Comparison of ENCODE assay signal across 26 cellular contexts in genomic region chr3:56900801-56901200, GRCh38.
DNase-seq lines count a peak whose midpoint lies in the region; ATAC-seq and TF ChIP-seq lines count a peak whose summit lies in the region.
"Had no signal": no experiment of that assay in that cellular context is flagged by ENCODE, and none has a peak within 500 bp of the region (broad histone marks: within the 10 kb centered on the region; RNA-seq: fewer than 3 reads in every experiment).

No MANE protein-coding gene starts in this region.

- no peak for TF ChIP-seq CTCF in left ventricle myocardium inferior (IDR thresholded peaks at IDR 0.05; ENCODE audit: borderline replicate concordance)

- H3K27me3 Mint-ChIP-seq in activated naive CD4-positive, alpha-beta T cell treated with anti-CD3 and anti-CD28 coated beads for 36 hours (ENCODE audit: low read depth): no peaks in the 10 kb centered on the region
- H3K27me3 Mint-ChIP-seq in T-helper 17 cell: no peaks in the 10 kb centered on the region
- H3K27me3 Mint-ChIP-seq in activated T-helper 17 cell treated with anti-CD3 and anti-CD28 coated beads, Interleukin-2, amount 50 U/mL, for 72 hours: no peaks in the 10 kb centered on the region
- no peaks in the 10 kb centered on the region for H3K27me3 Mint-ChIP-seq in activated T-helper 2 cell treated with anti-CD3 and anti-CD28 coated beads, Interferon-gamma antibody, Interleukin-2, Interleukin-4, amounts not matched to agents 10 μg/mL and 5 μg/mL and 100 μg/mL, durations not matched to agents 14 hours and 24 hours and 36 hours (ENCODE audit: low read depth)
- H3K27me3 Mint-ChIP-seq: CD4-positive, alpha-beta memory T cell; CD4-positive, CD25-positive, alpha-beta regulatory T cell had no signal

- H3K4me3 Mint-ChIP-seq in activated naive CD4-positive, alpha-beta T cell treated with anti-CD3 and anti-CD28 coated beads for 36 hours: no peak overlapping the region
- no peak overlapping the region for H3K4me3 Mint-ChIP-seq in T-helper 17 cell
- no peak overlapping the region for H3K4me3 Mint-ChIP-seq in activated T-helper 17 cell treated with anti-CD3 and anti-CD28 coated beads, Interleukin-2, amount 50 U/mL, for 72 hours
- H3K4me3 Mint-ChIP-seq in activated T-helper 2 cell treated with anti-CD3 and anti-CD28 coated beads, Interferon-gamma antibody, Interleukin-2, Interleukin-4, amounts not matched to agents 10 μg/mL and 5 μg/mL and 100 μg/mL, durations not matched to agents 14 hours and 24 hours and 36 hours (ENCODE audit: low read depth): no peak overlapping the region
- H3K4me3 Mint-ChIP-seq: CD14-positive monocyte; CD4-positive, CD25-positive, alpha-beta regulatory T cell had no signal

- H3K4me3 ChIP-seq in left ventricle myocardium inferior: no peak overlapping the region
- H3K4me3 ChIP-seq in right cardiac atrium (ENCODE audit: low read length): no peak overlapping the region
- H3K4me3 ChIP-seq: BLaER1, GM12878 had no signal

- peaks cover 64% of the 10 kb centered on the region for H3K4me1 Mint-ChIP-seq in activated naive CD4-positive, alpha-beta T cell treated with anti-CD3 and anti-CD28 coated beads for 36 hours (ENCODE audit: low read depth)
- peaks cover 51% of the 10 kb centered on the region for H3K4me1 Mint-ChIP-seq in T-helper 17 cell
- H3K4me1 Mint-ChIP-seq in activated T-helper 17 cell treated with anti-CD3 and anti-CD28 coated beads, Interleukin-2, amount 50 U/mL, for 72 hours: peaks cover 23% of the 10 kb centered on the region
- H3K4me1 Mint-ChIP-seq in activated T-helper 2 cell treated with anti-CD3 and anti-CD28 coated beads, Interferon-gamma antibody, Interleukin-2, Interleukin-4, amounts not matched to agents 10 μg/mL and 5 μg/mL and 100 μg/mL, durations not matched to agents 14 hours and 24 hours and 36 hours (ENCODE audit: low read depth): peaks cover 48% of the 10 kb centered on the region

- no peak for DNase-seq in activated naive CD4-positive, alpha-beta T cell treated with anti-CD3 and anti-CD28 coated beads, Interleukin-2, amount 50 U/mL, for 72 hours (ENCODE audit: low spot score in 2 of 2)
- no peak for DNase-seq in activated naive CD4-positive, alpha-beta T cell treated with anti-CD3 and anti-CD28 coated beads for 36 hours
- no peak for DNase-seq in left ventricle myocardium inferior
- no peak for DNase-seq in right cardiac atrium
- no peak for DNase-seq in T-helper 17 cell
- no peak for DNase-seq in activated T-helper 2 cell treated with anti-CD3 and anti-CD28 coated beads, Interferon-gamma antibody, Interleukin-2, Interleukin-4, amounts not matched to agents 10 μg/mL and 5 μg/mL and 100 μg/mL, durations not matched to agents 14 hours and 24 hours and 36 hours (ENCODE audit: low spot score)
- DNase-seq in T-helper 9 cell: no peak
- DNase-seq: 8988T; ACHN; BE2C; C1 segment of cervical spinal cord; CD4-positive, alpha-beta memory T cell; CD4-positive, CD25-positive, alpha-beta regulatory T cell; CD8-positive, alpha-beta memory T cell; COR-L47; DMS 273 treated with DMSO at 0.1 percent for 48 hours; DMS153; DMS53; DMS79; DND-41; EL; GDM1 had no signal

- CTCF ChIA-PET in activated naive CD4-positive, alpha-beta T cell treated with anti-CD3 and anti-CD28 coated beads for 36 hours (lab: Charles Lee): interaction anchor here (0.6 kb wide), 1 partner anchor 275 kb away, joined by 3 read pairs; no protein-coding TSS in a partner anchor

- peaks cover 4 to 5% of the 10 kb centered on the region in 2 donors for H3K36me3 Mint-ChIP-seq in activated naive CD4-positive, alpha-beta T cell treated with anti-CD3 and anti-CD28 coated beads, Interleukin-2, amount 50 U/mL, for 72 hours
- no peaks in the 10 kb centered on the region for H3K36me3 Mint-ChIP-seq in activated naive CD4-positive, alpha-beta T cell treated with anti-CD3 and anti-CD28 coated beads for 36 hours (ENCODE audit: low read depth)
- H3K36me3 Mint-ChIP-seq in T-helper 17 cell (ENCODE audit: low read depth): peaks cover 2% of the 10 kb centered on the region
- H3K36me3 Mint-ChIP-seq in activated T-helper 17 cell treated with anti-CD3 and anti-CD28 coated beads, Interleukin-2, amount 50 U/mL, for 72 hours (ENCODE audit: low read depth): no peaks in the 10 kb centered on the region
- peaks cover 37% of the 10 kb centered on the region for H3K36me3 Mint-ChIP-seq in activated T-helper 2 cell treated with anti-CD3 and anti-CD28 coated beads, Interferon-gamma antibody, Interleukin-2, Interleukin-4, amounts not matched to agents 10 μg/mL and 5 μg/mL and 100 μg/mL, durations not matched to agents 14 hours and 24 hours and 36 hours (ENCODE audit: low read depth)
- H3K36me3 Mint-ChIP-seq: CD14-positive monocyte had no signal

- H3K36me3 ChIP-seq in left ventricle myocardium inferior: no peaks in the 10 kb centered on the region
- H3K36me3 ChIP-seq: BE2C, BLaER1 had no signal

- no peaks in the 10 kb centered on the region for H3K9me3 Mint-ChIP-seq in activated naive CD4-positive, alpha-beta T cell treated with anti-CD3 and anti-CD28 coated beads, Interleukin-2, amount 50 U/mL, for 72 hours
- no peaks in the 10 kb centered on the region for H3K9me3 Mint-ChIP-seq in activated naive CD4-positive, alpha-beta T cell treated with anti-CD3 and anti-CD28 coated beads for 36 hours
- H3K9me3 Mint-ChIP-seq in activated T-helper 17 cell treated with anti-CD3 and anti-CD28 coated beads, Interleukin-2, amount 50 U/mL, for 72 hours: no peaks in the 10 kb centered on the region
- H3K9me3 Mint-ChIP-seq in activated T-helper 2 cell treated with anti-CD3 and anti-CD28 coated beads, Interferon-gamma antibody, Interleukin-2, Interleukin-4, amounts not matched to agents 10 μg/mL and 5 μg/mL and 100 μg/mL, durations not matched to agents 14 hours and 24 hours and 36 hours: no peaks in the 10 kb centered on the region
- H3K9me3 Mint-ChIP-seq: CD14-positive monocyte; CD4-positive, alpha-beta memory T cell; CD4-positive, CD25-positive, alpha-beta regulatory T cell; CD8-positive, alpha-beta memory T cell had no signal

- H3K27ac ChIP-seq in left ventricle myocardium inferior (replicated peaks) (peak overlapping the region; percentile 52), right cardiac atrium (ENCODE audit: low read length) (no peak overlapping the region)
- H3K27ac ChIP-seq: BLaER1 had no signal

- intact Hi-C loops in activated naive CD4-positive, alpha-beta T cell treated with anti-CD3 and anti-CD28 coated beads for 36 hours (cut with micrococcal nuclease): loop anchor here (1.0 kb wide), 1 partner anchor 14 kb away; no protein-coding TSS in a partner anchor
- intact Hi-C loops in left ventricle myocardium inferior (cut with micrococcal nuclease) (no loop called here), right cardiac atrium (cut with DNase I) (no loop called here)
- intact Hi-C loops in activated T-helper 2 cell treated with anti-CD3 and anti-CD28 coated beads, Interferon-gamma antibody, Interleukin-2, Interleukin-4, amounts not matched to agents 10 μg/mL and 5 μg/mL and 100 μg/mL, durations not matched to agents 14 hours and 24 hours and 36 hours (cut with micrococcal nuclease): no loop called here

- H3K27ac Mint-ChIP-seq in activated naive CD4-positive, alpha-beta T cell treated with anti-CD3 and anti-CD28 coated beads, Interleukin-2, amount 50 U/mL, for 72 hours: peak overlapping the region in 1 of 2 donors; percentile 23
- no peak overlapping the region for H3K27ac Mint-ChIP-seq in activated naive CD4-positive, alpha-beta T cell treated with anti-CD3 and anti-CD28 coated beads for 36 hours
- peak overlapping the region; percentile 71 for H3K27ac Mint-ChIP-seq in T-helper 17 cell
- H3K27ac Mint-ChIP-seq in activated T-helper 17 cell treated with anti-CD3 and anti-CD28 coated beads, Interleukin-2, amount 50 U/mL, for 72 hours: no peak overlapping the region
- H3K27ac Mint-ChIP-seq in activated T-helper 2 cell treated with anti-CD3 and anti-CD28 coated beads, Interferon-gamma antibody, Interleukin-2, Interleukin-4, amounts not matched to agents 10 μg/mL and 5 μg/mL and 100 μg/mL, durations not matched to agents 14 hours and 24 hours and 36 hours: no peak overlapping the region
- H3K27ac Mint-ChIP-seq: CD14-positive monocyte; CD4-positive, CD25-positive, alpha-beta regulatory T cell had no signal

- 2% methylated on average over 1 of the region's 1 CpG for WGBS in right cardiac atrium

- ATAC-seq in activated naive CD4-positive, alpha-beta T cell treated with anti-CD3 and anti-CD28 coated beads, Interleukin-2, amount 50 U/mL, for 72 hours: peak; percentile 53 to 61
- ATAC-seq in right cardiac atrium (no peak), T-helper 17 cell (no peak)
- ATAC-seq in activated T-helper 17 cell treated with anti-CD3 and anti-CD28 coated beads, Interleukin-2, amount 50 U/mL, for 72 hours (replicated peaks): peak; percentile 26
- ATAC-seq: GM12878 had no signal

- H3K9me3 ChIP-seq in left ventricle myocardium inferior (replicated peaks): no peaks in the 10 kb centered on the region
- H3K9me3 ChIP-seq in right cardiac atrium (ENCODE audit: control insufficient read depth, low read length): no peaks in the 10 kb centered on the region
- H3K9me3 ChIP-seq in T-helper 17 cell (ENCODE audit: control insufficient read depth, low read length, poor library complexity, severe bottlenecking): no peaks in the 10 kb centered on the region
- H3K9me3 ChIP-seq: BE2C, BLaER1 had no signal

- H3K4me1 ChIP-seq in left ventricle myocardium inferior (peaks cover 9% of the 10 kb centered on the region), right cardiac atrium (ENCODE audit: control insufficient read depth, insufficient read depth, low read length) (no peaks in the 10 kb centered on the region)
- H3K4me1 ChIP-seq: BE2C had no signal

- no peaks in the 10 kb centered on the region for H3K27me3 ChIP-seq in left ventricle myocardium inferior (ENCODE audit: low read depth)
- H3K27me3 ChIP-seq in right cardiac atrium (ENCODE audit: control insufficient read depth, insufficient read depth): no peaks in the 10 kb centered on the region
- H3K27me3 ChIP-seq: BE2C, BLaER1 had no signal

Comparison
In these comparisons a context has a peak if more than half of its experiments do, and no peak if none do; other contexts are left out.
1. ATAC-seq: peak in activated naive CD4-positive, alpha-beta T cell treated with anti-CD3 and anti-CD28 coated beads, Interleukin-2, amount 50 U/mL, for 72 hours (2 of 2) and activated T-helper 17 cell treated with anti-CD3 and anti-CD28 coated beads, Interleukin-2, amount 50 U/mL, for 72 hours (single experiment); none in right cardiac atrium (0 of 2) and T-helper 17 cell (single experiment).